11 cellular contexts compared by ENCODE assay signal in the genomic region with DNA sequence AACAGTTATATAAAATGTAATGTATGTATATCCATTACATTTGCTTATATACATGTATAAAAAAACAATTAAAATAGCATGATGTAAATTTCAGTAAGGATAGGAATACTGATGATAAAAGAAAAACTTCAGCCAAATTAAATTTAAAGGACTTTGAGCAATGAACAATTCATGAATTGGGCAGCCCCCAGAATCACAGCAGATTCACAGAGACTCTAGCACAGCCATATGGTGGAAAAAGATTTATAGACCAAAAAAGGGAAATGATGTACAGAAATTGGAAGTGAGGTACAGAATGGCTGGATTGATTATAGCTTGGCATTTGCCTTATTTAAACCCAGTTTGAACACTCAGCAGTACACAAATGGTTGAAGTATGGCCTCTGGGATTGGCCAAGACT. TPM values are rescaled to one million over a fixed set of nuclear protein-coding genes. Genes with fewer than 3 reads are reported as not detected.
"Had no signal": no experiment of that assay in that cellular context is flagged by ENCODE, and none has a peak within 500 bp of the region (broad histone marks: within the 10 kb centered on the region; RNA-seq: fewer than 3 reads in every experiment).

No MANE protein-coding gene starts in this region.

- FAIRE-seq: H1, H54 had no signal

- H3K9me3 ChIP-seq: HAP-1 had no signal

- H3K27ac Mint-ChIP-seq: GM23338, H9, HFFc6 had no signal

- H3K4me3 ChIP-seq: GM23248, GM23338, HAP-1 had no signal

- H3K4me3 Mint-ChIP-seq: GM23338, H9, HFFc6 had no signal

- H3K4me1 Mint-ChIP-seq: GM23338 had no signal

- H3K27ac ChIP-seq: GM23248 had no signal

- H3K36me3 ChIP-seq: HAP-1 had no signal

- H3K4me1 ChIP-seq: HAP-1 had no signal

- DNase-seq: GM23248, GOT3, H7, H9, HCEC 1CT, HFFc6 had no signal

- H3K9me3 Mint-ChIP-seq: GM23338, HFFc6 had no signal

RNA-seq across cellular contexts. Expression of gene RAB40AL, which starts 34.7 kb away (rescaled TPM):
- total RNA-seq: H4, H9, HFFc6 had no signal
- polyA plus RNA-seq: GM23248 had no signal
